ENCODE assay signal across 1 cellular context in the genomic region with DNA sequence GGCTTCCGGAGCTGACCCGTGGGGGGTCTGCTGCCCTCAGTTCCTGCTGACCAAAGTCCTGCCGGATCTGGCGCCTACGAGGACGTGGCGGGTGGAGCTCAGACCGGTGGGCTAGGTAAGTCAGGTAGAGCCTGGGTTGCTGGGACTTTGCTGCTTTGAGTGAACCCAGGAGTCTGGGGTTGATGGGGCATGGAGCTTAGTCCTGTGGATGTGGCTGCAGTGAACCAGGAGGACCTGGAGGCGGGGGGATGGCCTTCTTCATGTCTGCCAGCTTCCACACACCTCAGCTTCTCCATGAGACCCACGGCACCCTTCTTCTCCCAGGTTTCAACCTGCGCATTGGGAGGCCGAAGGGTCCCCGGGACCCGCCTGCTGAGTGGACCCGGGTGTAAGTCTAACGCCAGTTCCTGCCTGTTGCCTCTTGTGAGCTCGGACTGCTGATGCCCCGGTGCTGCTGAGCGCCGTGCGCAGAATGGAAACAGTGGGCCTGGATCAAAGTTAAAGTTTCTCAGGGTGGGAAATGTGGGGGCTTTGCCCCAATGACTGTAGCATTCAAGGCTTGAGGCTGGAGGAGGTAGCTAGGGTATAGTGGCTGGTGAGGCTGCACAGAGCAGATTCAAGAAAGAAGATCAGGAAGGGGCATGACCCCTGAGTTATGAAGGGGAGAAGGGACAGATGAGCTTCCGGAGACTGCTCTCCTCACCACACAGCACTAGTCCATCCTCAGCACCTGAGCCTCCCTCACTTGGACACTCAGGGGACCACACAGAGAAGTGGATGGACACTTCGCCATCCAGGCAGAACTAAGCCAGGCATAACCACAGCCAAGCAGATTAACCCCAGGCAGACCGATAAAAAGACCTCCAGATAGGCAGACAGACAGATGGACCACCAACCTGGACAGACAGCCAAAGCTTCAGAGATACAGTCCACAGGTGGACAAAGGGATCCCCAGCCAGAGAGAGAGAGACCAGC.
TF ChIP-seq lines count a peak whose summit lies in the region.

No MANE protein-coding gene starts in this region.

TF ChIP-seq in liver, 16 proteins besides CTCF, POLR2A, EP300 and RAD21 (continued from another document):
- TF ChIP-seq YY1 (IDR thresholded peaks at IDR 0.05) (no peak), SP1 (IDR thresholded peaks at IDR 0.05) (no peak), NR2F2 (IDR thresholded peaks at IDR 0.05) (no peak), FOXA1 (IDR thresholded peaks at IDR 0.05) (no peak), JUND (IDR thresholded peaks at IDR 0.05) (no peak), RXRA (IDR thresholded peaks at IDR 0.05) (no peak), ZBTB33 (IDR thresholded peaks at IDR 0.05) (no peak)
